Comparison of ENCODE assay signal across 25 cellular contexts in genomic region chr12:2374092-2374740, GRCh38.
DNase-seq lines count a peak whose midpoint lies in the region; ATAC-seq and TF ChIP-seq lines count a peak whose summit lies in the region.
"Had no signal": no experiment of that assay in that cellular context is flagged by ENCODE, and none has a peak within 500 bp of the region (broad histone marks: within the 10 kb centered on the region; RNA-seq: fewer than 3 reads in every experiment).

No MANE protein-coding gene starts in this region.

- no peaks in the 10 kb centered on the region for H3K4me1 ChIP-seq in endodermal cell (ENCODE audit: control insufficient read depth, insufficient read depth, low read length)
- H3K4me1 ChIP-seq: breast epithelium, prostate gland, thyroid gland had no signal

- no peak overlapping the region for H3K27ac ChIP-seq in endodermal cell (ENCODE audit: low read depth, low read length)
- H3K27ac ChIP-seq: BLaER1 treated with 17β-estradiol and CSF1 and Interleukin-3, amounts not matched to agents 10 nM and 100 nM; breast epithelium; neural progenitor cell; prostate gland; thyroid gland; VCaP had no signal

- no peaks in the 10 kb centered on the region for H3K27me3 ChIP-seq in endodermal cell (ENCODE audit: control insufficient read depth, insufficient read depth, low read length, poor library complexity, severe bottlenecking)
- H3K27me3 ChIP-seq: BLaER1 treated with 17β-estradiol and CSF1 and Interleukin-3, amounts not matched to agents 10 nM and 100 nM; breast epithelium; neural progenitor cell; thyroid gland had no signal

- WGBS in endodermal cell (ENCODE audit: insufficient coverage in 1 of 2, insufficient read length in 1 of 2), 2 experiments, result 86 to 92% methylated on average over 3 to 7 of the region's 7 CpGs

- H3K36me3 ChIP-seq in endodermal cell (ENCODE audit: control insufficient read depth, insufficient read depth, low read length), result no peaks in the 10 kb centered on the region
- H3K36me3 ChIP-seq: BLaER1 treated with 17β-estradiol and CSF1 and Interleukin-3, amounts not matched to agents 10 nM and 100 nM; breast epithelium; neural progenitor cell; prostate gland; thyroid gland had no signal

- no peaks in the 10 kb centered on the region for H3K9me3 ChIP-seq in endodermal cell (ENCODE audit: control insufficient read depth, low read length)
- H3K9me3 ChIP-seq: breast epithelium, mucosa of descending colon, prostate gland, SK-N-SH, thyroid gland had no signal

- ATAC-seq in sciatic nerve, result peak; percentile 49
- ATAC-seq: mucosa of descending colon had no signal

- H3K36me3 Mint-ChIP-seq in endodermal cell (ENCODE audit: low read depth), result no peaks in the 10 kb centered on the region
- H3K36me3 Mint-ChIP-seq: neural progenitor cell had no signal

- H3K9ac ChIP-seq in endodermal cell (ENCODE audit: extremely low read depth, low read length, poor library complexity, severe bottlenecking), result no peak overlapping the region
- H3K9ac ChIP-seq: BLaER1 treated with 17β-estradiol and CSF1 and Interleukin-3, amounts not matched to agents 10 nM and 100 nM; neural progenitor cell; SK-N-SH had no signal

- TF ChIP-seq CTCF in endodermal cell (conservative IDR thresholded peaks at IDR 0.05), result peak; percentile 20
- TF ChIP-seq CTCF in GM20000 (IDR thresholded peaks at IDR 0.05; ENCODE audit: extremely low read depth, missing control alignments), result no peak

- no peaks in the 10 kb centered on the region for H3K9me3 Mint-ChIP-seq in endodermal cell
- H3K9me3 Mint-ChIP-seq: activated T-cell treated with anti-CD3 and anti-CD28 coated beads, Interleukin-2, amount 50 U/mL, for 24 hours; neural progenitor cell; stimulated activated naive CD8-positive, alpha-beta T cell treated with anti-CD3 and anti-CD28 coated beads, Interleukin-15, Interleukin-2, amounts not matched to agents 100 ng/mL and 50 ng/mL, for 24 hours had no signal

- intact Hi-C loops in sciatic nerve (cut with DNase I), result no loop called here

- H3K4me3 Mint-ChIP-seq in endodermal cell, result no peak overlapping the region
- H3K4me3 Mint-ChIP-seq: activated T-cell treated with anti-CD3 and anti-CD28 coated beads, Interleukin-2, amount 50 U/mL, for 24 hours; neural progenitor cell; stimulated activated naive CD8-positive, alpha-beta T cell treated with anti-CD3 and anti-CD28 coated beads, Interleukin-15, Interleukin-2, amounts not matched to agents 100 ng/mL and 50 ng/mL, for 24 hours had no signal

- peaks cover 15% of the 10 kb centered on the region for H3K4me1 Mint-ChIP-seq in endodermal cell

- no peak overlapping the region for H3K4me3 ChIP-seq in endodermal cell (ENCODE audit: low read length)
- H3K4me3 ChIP-seq: BLaER1 treated with 17β-estradiol and CSF1 and Interleukin-3, amounts not matched to agents 10 nM and 100 nM; breast epithelium; lung; mucosa of descending colon; neural progenitor cell; prostate gland; thyroid gland had no signal

- peaks cover 2% of the 10 kb centered on the region for H3K27me3 Mint-ChIP-seq in endodermal cell (ENCODE audit: insufficient read depth)
- H3K27me3 Mint-ChIP-seq: activated T-cell treated with anti-CD3 and anti-CD28 coated beads, Interleukin-2, amount 50 U/mL, for 24 hours; stimulated activated naive CD8-positive, alpha-beta T cell treated with anti-CD3 and anti-CD28 coated beads, Interleukin-15, Interleukin-2, amounts not matched to agents 100 ng/mL and 50 ng/mL, for 24 hours had no signal

- H3K27ac Mint-ChIP-seq in endodermal cell, result no peak overlapping the region
- H3K27ac Mint-ChIP-seq: activated T-cell treated with anti-CD3 and anti-CD28 coated beads, Interleukin-2, amount 50 U/mL, for 24 hours; stimulated activated naive CD8-positive, alpha-beta T cell treated with anti-CD3 and anti-CD28 coated beads, Interleukin-15, Interleukin-2, amounts not matched to agents 100 ng/mL and 50 ng/mL, for 24 hours had no signal

- peak; percentile 55 for DNase-seq in AG20443 (ENCODE audit: low spot score)
- DNase-seq in LHCN-M2 (ENCODE audit: low read depth), result peak; percentile 10
- peak; percentile 66 for DNase-seq in endodermal cell
- DNase-seq in sciatic nerve (ENCODE audit: low spot score), result no peak
- no peak for DNase-seq in SW480 (ENCODE audit: low spot score)
- no peak for DNase-seq in inferior parietal cortex (ENCODE audit: extremely low spot score)
- no peak for DNase-seq in GM20000 (ENCODE audit: low spot score)
- DNase-seq: activated CD4-positive, alpha-beta T cell treated with anti-CD3 and anti-CD28 coated beads for 48 hours; activated naive CD4-positive, alpha-beta T cell treated with Interleukin-2 at 50 U/mL for 16 hours; activated T-cell treated with anti-CD3 and anti-CD28 coated beads, Interleukin-2, amount 50 U/mL, for 24 hours; DMS53; effector CD8-positive, alpha-beta T cell; KG1; mucosa of descending colon; NCI-H1436; NCI-H446; SK-N-SH; thyroid gland had no signal

Comparison
In these comparisons a context has a peak if more than half of its experiments do, and no peak if none do; other contexts are left out.
1. DNase-seq: peak in AG20443 (single experiment), LHCN-M2 (single experiment) and endodermal cell (single experiment); none in sciatic nerve (single experiment), SW480 (single experiment), inferior parietal cortex (single experiment) and GM20000 (single experiment).